Comparison of ENCODE assay signal across 25 cellular contexts in the genomic region with DNA sequence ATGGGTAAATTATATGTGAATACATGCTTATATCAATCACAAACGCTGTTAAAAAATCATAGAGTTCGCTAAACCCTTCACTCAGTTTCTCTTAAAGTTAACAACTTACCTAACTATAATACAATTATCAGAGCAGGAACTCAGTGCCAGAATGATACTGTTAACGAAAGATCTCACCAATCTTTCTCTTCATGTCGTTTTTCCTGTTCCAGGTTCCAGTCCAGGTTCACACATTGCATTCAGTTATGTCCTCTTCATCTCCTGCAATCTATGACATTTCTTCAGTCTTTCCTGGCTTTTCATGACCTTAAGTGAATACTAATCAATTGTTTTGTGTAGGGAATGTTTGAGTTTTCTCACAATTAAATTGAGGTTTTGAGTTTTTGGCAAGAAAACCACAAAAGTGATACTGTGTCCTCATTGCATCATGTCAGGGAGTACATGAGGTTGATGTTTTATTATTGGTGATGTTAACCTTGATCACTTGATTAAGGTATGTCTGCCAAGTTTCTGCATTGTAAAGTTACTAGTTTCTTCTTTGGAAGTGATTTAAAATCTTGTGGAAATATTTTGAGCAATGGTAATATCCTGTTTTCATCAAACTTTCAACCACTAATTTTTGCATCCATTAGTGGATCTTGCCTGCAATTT.
"Had no signal": no experiment of that assay in that cellular context is flagged by ENCODE, and none has a peak within 500 bp of the region (broad histone marks: within the 10 kb centered on the region; RNA-seq: fewer than 3 reads in every experiment).

No MANE protein-coding gene starts in this region.

- H3K36me3 ChIP-seq: brain microvascular endothelial cell, gastroesophageal sphincter, WERI-Rb-1 had no signal

- DNase-seq: activated B cell treated with CpG ODN at 0.5 μM for 24 hours; activated CD4-positive, alpha-beta T cell treated with anti-CD3 and anti-CD28 coated beads for 48 hours; activated CD4-positive, alpha-beta T cell treated with anti-CD3 and anti-CD28 coated beads, Interleukin-2, amount 50 U/mL, for 1 hour; activated CD4-positive, alpha-beta T cell treated with anti-CD3 and anti-CD28 coated beads, Interleukin-2, amount 50 U/mL, for 48 hours; activated CD8-positive, alpha-beta memory T cell treated with anti-CD3 and anti-CD28 coated beads for 24 hours; activated CD8-positive, alpha-beta T cell treated with anti-CD3 and anti-CD28 coated beads for 36 hours; activated effector memory CD4-positive, alpha-beta T cell treated with Interleukin-2 at 50 U/mL for 16 hours; activated gamma-delta T cell treated with Interleukin-2 at 50 U/mL for 16 hours; activated naive CD4-positive, alpha-beta T cell treated with anti-CD3 and anti-CD28 coated beads, Interleukin-2, amount 50 U/mL, for 16 hours; activated naive CD4-positive, alpha-beta T cell treated with Interleukin-2 at 50 U/mL for 16 hours; activated T-cell treated with anti-CD3 and anti-CD28 coated beads, Interleukin-2, amount 50 U/mL, for 4 hours; amniotic stem cell; anterior cingulate cortex; brain microvascular endothelial cell; dorsolateral prefrontal cortex; effector memory CD4-positive, alpha-beta T cell; endodermal cell; foreskin melanocyte; T-cell; T1000; WERI-Rb-1 had no signal

- H3K27me3 ChIP-seq: brain microvascular endothelial cell, dorsolateral prefrontal cortex, gastroesophageal sphincter had no signal

- H3K27ac ChIP-seq: brain microvascular endothelial cell, coronary artery, dorsolateral prefrontal cortex, gastroesophageal sphincter, WERI-Rb-1 had no signal

- H3K4me3 ChIP-seq: coronary artery, dorsolateral prefrontal cortex, gastroesophageal sphincter had no signal

- H3K9me3 ChIP-seq: gastroesophageal sphincter had no signal

- FAIRE-seq: astrocyte, bronchial epithelial cell had no signal
